Comparison of ENCODE assay signal across 8 cellular contexts in the genomic region with DNA sequence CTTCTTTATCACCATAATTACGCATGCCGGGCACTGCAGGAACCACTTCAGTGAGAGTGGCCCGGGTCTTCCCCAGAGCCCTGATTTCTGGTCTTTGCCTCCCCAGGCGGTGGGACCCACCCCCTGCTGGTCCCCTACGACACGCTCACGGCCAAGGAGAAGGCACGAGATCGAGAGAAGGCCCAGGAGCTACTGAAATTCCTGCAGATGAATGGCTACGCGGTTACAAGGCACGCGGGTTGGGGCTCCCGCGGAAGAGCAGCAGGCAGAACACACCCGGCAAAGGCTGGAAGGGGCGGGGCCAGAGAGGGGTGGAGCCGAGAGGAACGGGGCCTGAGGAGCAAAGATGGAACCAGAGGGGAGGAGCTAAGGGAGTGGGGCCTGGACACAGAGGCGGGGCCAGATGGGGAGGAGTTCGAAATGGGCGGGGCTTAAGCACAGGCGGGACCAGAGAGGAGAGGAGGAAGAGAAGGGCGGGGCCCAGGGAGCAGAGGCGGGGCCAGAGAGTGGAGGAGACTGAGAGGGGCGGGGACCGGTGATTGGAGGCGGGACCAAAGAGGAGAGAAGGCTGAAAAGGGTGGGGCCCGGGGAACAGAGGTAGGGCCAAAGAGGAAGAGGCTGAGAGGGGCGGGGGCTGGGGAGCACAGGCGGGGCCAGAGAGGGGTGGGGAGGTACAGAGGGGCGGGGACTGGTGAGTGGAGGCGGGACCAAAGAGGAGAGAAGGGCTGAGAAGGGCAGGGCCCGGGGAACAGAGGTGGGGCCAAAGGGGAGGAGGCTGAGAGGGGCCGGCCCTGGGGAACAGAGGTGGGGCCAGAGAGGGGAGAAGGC.
DNase-seq lines count a peak whose midpoint lies in the region; ATAC-seq, FAIRE-seq and TF ChIP-seq lines count a peak whose summit lies in the region.

No MANE protein-coding gene starts in this region.

- H3K4me3 ChIP-seq in body of pancreas (no peak overlapping the region), kidney (ENCODE audit: low read length in 2 of 2) (no peak overlapping the region)

- H3K27ac ChIP-seq in body of pancreas (no peak overlapping the region), kidney (ENCODE audit: low read depth in 2 of 2, low read length in 2 of 2) (no peak overlapping the region)

- peak; percentile 24 for ATAC-seq in body of pancreas

- H3K4me1 ChIP-seq in body of pancreas (no peaks in the 10 kb centered on the region), kidney (ENCODE audit: control insufficient read depth in 1 of 2, insufficient read depth in 1 of 2, low read depth in 1 of 2, low read length in 2 of 2) (no peaks in the 10 kb centered on the region)

- FAIRE-seq in GM18507 (lab: Jason Lieb, UNC), result peak; percentile 91
- FAIRE-seq in kidney (lab: Jason Lieb, UNC), result no peak

- WGBS in body of pancreas, 2 donors, result 44% methylated on average over 32 to 33 of the region's 35 CpGs

- H3K9me3 ChIP-seq in body of pancreas (no peaks in the 10 kb centered on the region), kidney (ENCODE audit: control insufficient read depth in 1 of 2, low read length in 2 of 2) (no peaks in the 10 kb centered on the region)

- H3K9ac ChIP-seq in kidney (ENCODE audit: low read length in 2 of 2), result no peak overlapping the region

- intact Hi-C loops in body of pancreas (cut with DNase I), result no loop called here
- intact Hi-C loops in kidney (cut with DNase I), result no loop called here

- TF ChIP-seq CTCF in body of pancreas (IDR thresholded peaks at IDR 0.05), result no peak
- TF ChIP-seq CTCF in kidney (IDR thresholded peaks at IDR 0.05; ENCODE audit: borderline replicate concordance, extremely low read depth, insufficient read depth), result no peak

- no peak for TF ChIP-seq POLR2A in body of pancreas (IDR thresholded peaks at IDR 0.05)

- DNase-seq in 8988T (peak; percentile 93), GM18507 (ENCODE audit: extremely low spot score, insufficient read length, low read depth) (peak; percentile 82), LoVo (ENCODE audit: low spot score) (peak; percentile 91), T-helper 1 cell (peak; percentile 83 to 95 (median 85)), body of pancreas (peak; percentile 27 to 92 (median 90)), kidney (peak; percentile 89), NCI-H1694 treated with DMSO at 0.1 percent for 48 hours (lab: John Stamatoyannopoulos, UW) (no peak)
- peak; percentile 72 to 82 (median 77) for DNase-seq in stimulated activated CD4-positive, alpha-beta T cell treated with anti-CD3 and anti-CD28 coated beads, TNF-alpha, amount 100 ng/mL, for 4 hours (ENCODE audit: low read depth in 3 of 3)

- no peaks in the 10 kb centered on the region for H3K27me3 ChIP-seq in body of pancreas

- H3K36me3 ChIP-seq in body of pancreas (replicated peaks in 1 of 2; ENCODE audit: insufficient read depth in 1 of 2, low read depth in 2 of 2) (no peaks in the 10 kb centered on the region), kidney (ENCODE audit: control insufficient read depth in 1 of 2, insufficient read depth in 2 of 2, low read length in 2 of 2) (no peaks in the 10 kb centered on the region)
